Comparison of ENCODE assay signal across 1 cellular context in the genomic region with DNA sequence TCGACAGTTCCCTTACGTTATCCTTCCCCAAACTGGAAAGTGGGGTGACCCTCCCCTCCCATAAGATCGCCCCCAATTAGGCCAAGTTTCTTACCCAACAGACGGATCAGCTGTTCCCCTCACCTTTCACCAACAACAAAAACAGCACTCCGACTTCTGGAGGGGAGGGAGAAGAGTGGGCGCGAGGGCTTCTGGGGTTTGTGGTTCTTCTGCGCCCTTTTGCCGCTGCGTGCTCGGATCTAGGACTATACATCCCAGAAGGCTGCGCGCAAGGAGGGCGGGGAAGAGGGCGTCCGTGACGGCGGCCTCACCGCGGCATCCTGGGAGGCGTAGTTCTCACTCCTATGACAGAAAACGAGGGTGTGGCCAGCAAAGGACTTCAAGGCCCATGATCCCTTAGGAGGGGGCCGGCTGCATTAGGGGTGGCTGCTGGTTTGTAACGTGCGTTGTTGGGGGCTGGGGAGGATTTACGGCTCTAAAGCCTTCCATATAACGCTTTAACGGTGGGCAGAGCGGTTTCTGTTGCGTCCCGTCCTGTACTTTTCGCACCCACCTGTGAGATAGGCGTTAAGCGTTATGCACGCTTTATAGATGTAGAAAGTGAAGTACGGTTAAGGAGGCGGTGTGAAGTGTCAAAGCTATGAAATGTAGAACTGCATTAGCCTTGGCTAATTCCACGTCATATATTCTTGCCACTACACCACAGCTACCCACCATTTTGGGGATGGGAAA.
A peak's percentile ranks its signal among the peaks of the same experiment; 100 is the strongest.
TF ChIP-seq lines count a peak whose summit lies in the region.

A gene with protein sequence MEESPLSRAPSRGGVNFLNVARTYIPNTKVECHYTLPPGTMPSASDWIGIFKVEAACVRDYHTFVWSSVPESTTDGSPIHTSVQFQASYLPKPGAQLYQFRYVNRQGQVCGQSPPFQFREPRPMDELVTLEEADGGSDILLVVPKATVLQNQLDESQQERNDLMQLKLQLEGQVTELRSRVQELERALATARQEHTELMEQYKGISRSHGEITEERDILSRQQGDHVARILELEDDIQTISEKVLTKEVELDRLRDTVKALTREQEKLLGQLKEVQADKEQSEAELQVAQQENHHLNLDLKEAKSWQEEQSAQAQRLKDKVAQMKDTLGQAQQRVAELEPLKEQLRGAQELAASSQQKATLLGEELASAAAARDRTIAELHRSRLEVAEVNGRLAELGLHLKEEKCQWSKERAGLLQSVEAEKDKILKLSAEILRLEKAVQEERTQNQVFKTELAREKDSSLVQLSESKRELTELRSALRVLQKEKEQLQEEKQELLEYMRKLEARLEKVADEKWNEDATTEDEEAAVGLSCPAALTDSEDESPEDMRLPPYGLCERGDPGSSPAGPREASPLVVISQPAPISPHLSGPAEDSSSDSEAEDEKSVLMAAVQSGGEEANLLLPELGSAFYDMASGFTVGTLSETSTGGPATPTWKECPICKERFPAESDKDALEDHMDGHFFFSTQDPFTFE (minus strand): TSS at position 143 of the 732 bp plus-strand sequence. CDS start 2,210 bp downstream, outside the sequence.

TF ChIP-seq in HepG2, 621 proteins besides CTCF, POLR2A, EP300 and RAD21 (continued from another document and continues in another):
- TF ChIP-seq ZNF780A (CRISPR knock-in tag; IDR thresholded peaks at IDR 0.05) (no peak), PHB2 (IDR thresholded peaks at IDR 0.05; ENCODE audit: partially characterized antibody) (no peak), ZNF33A (CRISPR knock-in tag; IDR thresholded peaks at IDR 0.05; ENCODE audit: borderline replicate concordance) (no peak), RBM22 (optimal IDR thresholded peaks at IDR 0.05; ENCODE audit: low read length) (no peak), ZNF615 (CRISPR knock-in tag; IDR thresholded peaks at IDR 0.05; ENCODE audit: borderline replicate concordance) (no peak), ADNP (CRISPR knock-in tag; IDR thresholded peaks at IDR 0.05) (no peak), GABPA (IDR thresholded peaks at IDR 0.05; ENCODE audit: low read depth, low read length) (no peak), GABPA (CRISPR knock-in tag; IDR thresholded peaks at IDR 0.05; ENCODE audit: low read depth) (peak; percentile 84), POLR2G (IDR thresholded peaks at IDR 0.05; ENCODE audit: low read depth, low read length) (peak; percentile 74), KLF12 (CRISPR knock-in tag; IDR thresholded peaks at IDR 0.05; ENCODE audit: borderline replicate concordance) (peak; percentile 98), ZMYM4 (CRISPR knock-in tag; IDR thresholded peaks at IDR 0.05) (peak; percentile 47; the same call in 1 of the 2 replicates), NFKB2 (CRISPR knock-in tag; IDR thresholded peaks at IDR 0.05; ENCODE audit: borderline replicate concordance) (peak; percentile 23; the same call in 1 of the 2 replicates), EED (CRISPR knock-in tag; IDR thresholded peaks at IDR 0.05) (no peak), KLF16 (CRISPR knock-in tag; IDR thresholded peaks at IDR 0.05) (peak in 1 of 2 experiments; percentile 90; a peak in 2 of 4 replicates), CEBPG (CRISPR knock-in tag; IDR thresholded peaks at IDR 0.05) (peak; percentile 27; the same call in 1 of the 2 replicates), MAFK (conservative IDR thresholded peaks at IDR 0.05 in 1 of 2, IDR thresholded peaks at IDR 0.05 in 1 of 2; ENCODE audit: low read length in 2 of 2) (no peak), SMYD3 (CRISPR knock-in tag; IDR thresholded peaks at IDR 0.05) (no peak), SMC3 (IDR thresholded peaks at IDR 0.05; ENCODE audit: low read length) (no peak), HOXA3 (CRISPR knock-in tag; IDR thresholded peaks at IDR 0.05) (peak; percentile 65), ZFP41 (CRISPR knock-in tag; IDR thresholded peaks at IDR 0.05; ENCODE audit: borderline replicate concordance) (no peak), RAD51 (IDR thresholded peaks at IDR 0.05; ENCODE audit: borderline replicate concordance) (no peak), ZC3H13 (CRISPR knock-in tag; IDR thresholded peaks at IDR 0.05) (0 out of 2 replicates have a peak, but pooled peaks have one; percentile 45), SMAD1 (CRISPR knock-in tag; IDR thresholded peaks at IDR 0.05; ENCODE audit: borderline replicate concordance, low read depth) (peak; percentile 43; the same call in 1 of the 2 replicates), NFRKB (IDR thresholded peaks at IDR 0.05) (no peak), FOXM1 (CRISPR knock-in tag; IDR thresholded peaks at IDR 0.05) (no peak), ZNF282 (IDR thresholded peaks at IDR 0.05; ENCODE audit: partially characterized antibody) (no peak), ZNF274 (CRISPR knock-in tag; IDR thresholded peaks at IDR 0.05) (no peak), NFE2 (CRISPR knock-in tag; IDR thresholded peaks at IDR 0.05) (no peak), ZNF788 (CRISPR knock-in tag; IDR thresholded peaks at IDR 0.05; ENCODE audit: borderline replicate concordance) (no peak), ZBTB7A (CRISPR knock-in tag; IDR thresholded peaks at IDR 0.05) (no peak), ATAD3A (CRISPR knock-in tag; IDR thresholded peaks at IDR 0.05) (no peak), ZKSCAN8 (CRISPR knock-in tag; IDR thresholded peaks at IDR 0.05; ENCODE audit: borderline replicate concordance) (no peak), MTF2 (CRISPR knock-in tag; IDR thresholded peaks at IDR 0.05; ENCODE audit: borderline replicate concordance) (peak; percentile 95)
- TF ChIP-seq, protein P1, sequence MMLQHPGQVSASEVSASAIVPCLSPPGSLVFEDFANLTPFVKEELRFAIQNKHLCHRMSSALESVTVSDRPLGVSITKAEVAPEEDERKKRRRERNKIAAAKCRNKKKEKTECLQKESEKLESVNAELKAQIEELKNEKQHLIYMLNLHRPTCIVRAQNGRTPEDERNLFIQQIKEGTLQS (CRISPR knock-in tag; IDR thresholded peaks at IDR 0.05) = no peak
- TF ChIP-seq, protein P2, sequence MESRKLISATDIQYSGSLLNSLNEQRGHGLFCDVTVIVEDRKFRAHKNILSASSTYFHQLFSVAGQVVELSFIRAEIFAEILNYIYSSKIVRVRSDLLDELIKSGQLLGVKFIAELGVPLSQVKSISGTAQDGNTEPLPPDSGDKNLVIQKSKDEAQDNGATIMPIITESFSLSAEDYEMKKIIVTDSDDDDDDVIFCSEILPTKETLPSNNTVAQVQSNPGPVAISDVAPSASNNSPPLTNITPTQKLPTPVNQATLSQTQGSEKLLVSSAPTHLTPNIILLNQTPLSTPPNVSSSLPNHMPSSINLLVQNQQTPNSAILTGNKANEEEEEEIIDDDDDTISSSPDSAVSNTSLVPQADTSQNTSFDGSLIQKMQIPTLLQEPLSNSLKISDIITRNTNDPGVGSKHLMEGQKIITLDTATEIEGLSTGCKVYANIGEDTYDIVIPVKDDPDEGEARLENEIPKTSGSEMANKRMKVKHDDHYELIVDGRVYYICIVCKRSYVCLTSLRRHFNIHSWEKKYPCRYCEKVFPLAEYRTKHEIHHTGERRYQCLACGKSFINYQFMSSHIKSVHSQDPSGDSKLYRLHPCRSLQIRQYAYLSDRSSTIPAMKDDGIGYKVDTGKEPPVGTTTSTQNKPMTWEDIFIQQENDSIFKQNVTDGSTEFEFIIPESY (CRISPR knock-in tag; IDR thresholded peaks at IDR 0.05) = no peak; the same call in 1 of the 2 replicates
- TF ChIP-seq, protein P3, sequence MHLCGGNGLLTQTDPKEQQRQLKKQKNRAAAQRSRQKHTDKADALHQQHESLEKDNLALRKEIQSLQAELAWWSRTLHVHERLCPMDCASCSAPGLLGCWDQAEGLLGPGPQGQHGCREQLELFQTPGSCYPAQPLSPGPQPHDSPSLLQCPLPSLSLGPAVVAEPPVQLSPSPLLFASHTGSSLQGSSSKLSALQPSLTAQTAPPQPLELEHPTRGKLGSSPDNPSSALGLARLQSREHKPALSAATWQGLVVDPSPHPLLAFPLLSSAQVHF (CRISPR knock-in tag; IDR thresholded peaks at IDR 0.05) = no peak
- TF ChIP-seq, protein P4, sequence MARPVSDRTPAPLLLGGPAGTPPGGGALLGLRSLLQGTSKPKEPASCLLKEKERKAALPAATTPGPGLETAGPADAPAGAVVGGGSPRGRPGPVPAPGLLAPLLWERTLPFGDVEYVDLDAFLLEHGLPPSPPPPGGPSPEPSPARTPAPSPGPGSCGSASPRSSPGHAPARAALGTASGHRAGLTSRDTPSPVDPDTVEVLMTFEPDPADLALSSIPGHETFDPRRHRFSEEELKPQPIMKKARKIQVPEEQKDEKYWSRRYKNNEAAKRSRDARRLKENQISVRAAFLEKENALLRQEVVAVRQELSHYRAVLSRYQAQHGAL (CRISPR knock-in tag; IDR thresholded peaks at IDR 0.05; ENCODE audit: not compliant biosample characterization) = no peak
- TF ChIP-seq, protein P5, sequence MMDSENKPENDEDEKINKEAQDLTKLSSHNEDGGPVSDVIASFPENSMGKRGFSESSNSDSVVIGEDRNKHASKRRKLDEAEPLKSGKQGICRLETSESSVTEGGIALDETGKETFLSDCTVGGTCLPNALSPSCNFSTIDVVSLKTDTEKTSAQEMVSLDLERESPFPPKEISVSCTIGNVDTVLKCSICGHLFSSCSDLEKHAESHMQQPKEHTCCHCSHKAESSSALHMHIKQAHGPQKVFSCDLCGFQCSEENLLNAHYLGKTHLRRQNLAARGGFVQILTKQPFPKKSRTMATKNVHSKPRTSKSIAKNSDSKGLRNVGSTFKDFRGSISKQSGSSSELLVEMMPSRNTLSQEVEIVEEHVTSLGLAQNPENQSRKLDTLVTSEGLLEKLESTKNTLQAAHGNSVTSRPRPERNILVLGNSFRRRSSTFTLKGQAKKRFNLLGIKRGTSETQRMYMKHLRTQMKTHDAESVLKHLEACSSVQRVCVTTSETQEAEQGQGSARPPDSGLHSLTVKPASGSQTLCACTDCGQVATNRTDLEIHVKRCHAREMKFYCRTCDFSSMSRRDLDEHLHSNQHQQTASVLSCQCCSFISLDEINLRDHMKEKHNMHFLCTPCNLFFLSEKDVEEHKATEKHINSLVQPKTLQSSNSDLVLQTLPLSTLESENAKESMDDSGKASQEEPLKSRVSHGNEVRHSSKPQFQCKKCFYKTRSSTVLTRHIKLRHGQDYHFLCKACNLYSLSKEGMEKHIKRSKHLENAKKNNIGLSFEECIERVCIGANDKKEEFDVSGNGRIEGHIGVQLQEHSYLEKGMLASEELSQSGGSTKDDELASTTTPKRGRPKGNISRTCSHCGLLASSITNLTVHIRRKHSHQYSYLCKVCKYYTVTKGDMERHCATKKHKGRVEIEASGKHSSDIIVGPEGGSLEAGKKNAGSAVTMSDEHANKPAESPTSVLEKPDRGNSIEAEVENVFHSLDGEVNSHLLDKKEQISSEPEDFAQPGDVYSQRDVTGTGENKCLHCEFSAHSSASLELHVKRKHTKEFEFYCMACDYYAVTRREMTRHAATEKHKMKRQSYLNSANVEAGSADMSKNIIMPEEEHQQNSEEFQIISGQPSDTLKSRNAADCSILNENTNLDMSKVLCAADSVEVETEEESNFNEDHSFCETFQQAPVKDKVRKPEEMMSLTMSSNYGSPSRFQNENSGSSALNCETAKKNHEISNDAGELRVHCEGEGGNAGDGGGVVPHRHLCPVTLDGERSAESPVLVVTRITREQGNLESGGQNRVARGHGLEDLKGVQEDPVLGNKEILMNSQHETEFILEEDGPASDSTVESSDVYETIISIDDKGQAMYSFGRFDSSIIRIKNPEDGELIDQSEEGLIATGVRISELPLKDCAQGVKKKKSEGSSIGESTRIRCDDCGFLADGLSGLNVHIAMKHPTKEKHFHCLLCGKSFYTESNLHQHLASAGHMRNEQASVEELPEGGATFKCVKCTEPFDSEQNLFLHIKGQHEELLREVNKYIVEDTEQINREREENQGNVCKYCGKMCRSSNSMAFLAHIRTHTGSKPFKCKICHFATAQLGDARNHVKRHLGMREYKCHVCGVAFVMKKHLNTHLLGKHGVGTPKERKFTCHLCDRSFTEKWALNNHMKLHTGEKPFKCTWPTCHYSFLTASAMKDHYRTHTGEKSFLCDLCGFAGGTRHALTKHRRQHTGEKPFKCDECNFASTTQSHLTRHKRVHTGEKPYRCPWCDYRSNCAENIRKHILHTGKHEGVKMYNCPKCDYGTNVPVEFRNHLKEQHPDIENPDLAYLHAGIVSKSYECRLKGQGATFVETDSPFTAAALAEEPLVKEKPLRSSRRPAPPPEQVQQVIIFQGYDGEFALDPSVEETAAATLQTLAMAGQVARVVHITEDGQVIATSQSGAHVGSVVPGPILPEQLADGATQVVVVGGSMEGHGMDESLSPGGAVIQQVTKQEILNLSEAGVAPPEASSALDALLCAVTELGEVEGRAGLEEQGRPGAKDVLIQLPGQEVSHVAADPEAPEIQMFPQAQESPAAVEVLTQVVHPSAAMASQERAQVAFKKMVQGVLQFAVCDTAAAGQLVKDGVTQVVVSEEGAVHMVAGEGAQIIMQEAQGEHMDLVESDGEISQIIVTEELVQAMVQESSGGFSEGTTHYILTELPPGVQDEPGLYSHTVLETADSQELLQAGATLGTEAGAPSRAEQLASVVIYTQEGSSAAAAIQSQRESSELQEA (CRISPR knock-in tag; IDR thresholded peaks at IDR 0.05; ENCODE audit: not compliant biosample characterization) = no peak
- TF ChIP-seq, protein P6, sequence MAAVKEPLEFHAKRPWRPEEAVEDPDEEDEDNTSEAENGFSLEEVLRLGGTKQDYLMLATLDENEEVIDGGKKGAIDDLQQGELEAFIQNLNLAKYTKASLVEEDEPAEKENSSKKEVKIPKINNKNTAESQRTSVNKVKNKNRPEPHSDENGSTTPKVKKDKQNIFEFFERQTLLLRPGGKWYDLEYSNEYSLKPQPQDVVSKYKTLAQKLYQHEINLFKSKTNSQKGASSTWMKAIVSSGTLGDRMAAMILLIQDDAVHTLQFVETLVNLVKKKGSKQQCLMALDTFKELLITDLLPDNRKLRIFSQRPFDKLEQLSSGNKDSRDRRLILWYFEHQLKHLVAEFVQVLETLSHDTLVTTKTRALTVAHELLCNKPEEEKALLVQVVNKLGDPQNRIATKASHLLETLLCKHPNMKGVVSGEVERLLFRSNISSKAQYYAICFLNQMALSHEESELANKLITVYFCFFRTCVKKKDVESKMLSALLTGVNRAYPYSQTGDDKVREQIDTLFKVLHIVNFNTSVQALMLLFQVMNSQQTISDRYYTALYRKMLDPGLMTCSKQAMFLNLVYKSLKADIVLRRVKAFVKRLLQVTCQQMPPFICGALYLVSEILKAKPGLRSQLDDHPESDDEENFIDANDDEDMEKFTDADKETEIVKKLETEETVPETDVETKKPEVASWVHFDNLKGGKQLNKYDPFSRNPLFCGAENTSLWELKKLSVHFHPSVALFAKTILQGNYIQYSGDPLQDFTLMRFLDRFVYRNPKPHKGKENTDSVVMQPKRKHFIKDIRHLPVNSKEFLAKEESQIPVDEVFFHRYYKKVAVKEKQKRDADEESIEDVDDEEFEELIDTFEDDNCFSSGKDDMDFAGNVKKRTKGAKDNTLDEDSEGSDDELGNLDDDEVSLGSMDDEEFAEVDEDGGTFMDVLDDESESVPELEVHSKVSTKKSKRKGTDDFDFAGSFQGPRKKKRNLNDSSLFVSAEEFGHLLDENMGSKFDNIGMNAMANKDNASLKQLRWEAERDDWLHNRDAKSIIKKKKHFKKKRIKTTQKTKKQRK (IDR thresholded peaks at IDR 0.05; ENCODE audit: low read length) = no peak
- TF ChIP-seq, protein P7, sequence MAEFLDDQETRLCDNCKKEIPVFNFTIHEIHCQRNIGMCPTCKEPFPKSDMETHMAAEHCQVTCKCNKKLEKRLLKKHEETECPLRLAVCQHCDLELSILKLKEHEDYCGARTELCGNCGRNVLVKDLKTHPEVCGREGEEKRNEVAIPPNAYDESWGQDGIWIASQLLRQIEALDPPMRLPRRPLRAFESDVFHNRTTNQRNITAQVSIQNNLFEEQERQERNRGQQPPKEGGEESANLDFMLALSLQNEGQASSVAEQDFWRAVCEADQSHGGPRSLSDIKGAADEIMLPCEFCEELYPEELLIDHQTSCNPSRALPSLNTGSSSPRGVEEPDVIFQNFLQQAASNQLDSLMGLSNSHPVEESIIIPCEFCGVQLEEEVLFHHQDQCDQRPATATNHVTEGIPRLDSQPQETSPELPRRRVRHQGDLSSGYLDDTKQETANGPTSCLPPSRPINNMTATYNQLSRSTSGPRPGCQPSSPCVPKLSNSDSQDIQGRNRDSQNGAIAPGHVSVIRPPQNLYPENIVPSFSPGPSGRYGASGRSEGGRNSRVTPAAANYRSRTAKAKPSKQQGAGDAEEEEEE (CRISPR knock-in tag; IDR thresholded peaks at IDR 0.05; ENCODE audit: borderline replicate concordance) = no peak
